In the genomic region with DNA sequence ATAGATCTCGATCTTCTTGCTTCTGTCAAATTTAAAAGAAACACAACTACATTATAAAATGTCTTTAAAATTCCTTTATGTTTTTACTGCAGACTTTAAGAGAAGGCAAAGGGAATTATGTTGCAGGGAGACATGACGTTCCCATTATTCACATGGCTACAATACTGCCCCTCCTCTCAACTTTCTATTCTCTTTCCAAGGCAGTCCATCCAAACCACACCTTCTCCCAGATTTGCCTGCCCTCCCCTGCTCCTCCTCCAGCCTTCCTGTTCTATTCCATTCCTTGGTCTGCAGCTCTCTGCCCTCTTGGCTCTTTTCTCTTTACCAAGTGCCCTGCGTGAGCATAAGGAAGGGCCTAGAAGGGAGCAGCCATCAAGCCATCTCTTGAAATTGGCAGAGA, we compare ENCODE assay signal across 28 cellular contexts.
DNase-seq lines count a peak whose midpoint lies in the region; ATAC-seq and TF ChIP-seq lines count a peak whose summit lies in the region.
"Had no signal": no experiment of that assay in that cellular context is flagged by ENCODE, and none has a peak within 500 bp of the region (broad histone marks: within the 10 kb centered on the region; RNA-seq: fewer than 3 reads in every experiment).

No MANE protein-coding gene starts in this region.

- no peaks in the 10 kb centered on the region for H4K20me1 ChIP-seq in Loucy (ENCODE audit: insufficient read depth, low read length, poor library complexity, severe bottlenecking)
- no peaks in the 10 kb centered on the region for H4K20me1 ChIP-seq in osteoblast (ENCODE audit: insufficient read depth, low read length)

- H3K4me2 ChIP-seq in Loucy (ENCODE audit: low read depth, low read length, poor library complexity, severe bottlenecking) (peak overlapping the region; percentile 54), osteoblast (ENCODE audit: insufficient read depth, low read length) (no peak overlapping the region)

- no peaks in the 10 kb centered on the region for H3K9me2 ChIP-seq in Loucy (replicated peaks; ENCODE audit: low read depth, low read length)

- H3K36me3 Mint-ChIP-seq in T-helper 17 cell (ENCODE audit: low read depth) = peaks cover 2% of the 10 kb centered on the region
- no peaks in the 10 kb centered on the region for H3K36me3 Mint-ChIP-seq in stimulated activated memory B cell treated with anti-CD40 and anti-IgM and Interleukin-4, amounts not matched to agents 10 μg/mL and 1 μg/mL and 100 μg/mL, for 72 hours
- H3K36me3 Mint-ChIP-seq: activated naive CD8-positive, alpha-beta T cell; stimulated activated effector memory CD8-positive, alpha-beta T cell treated with anti-CD3 and anti-CD28 coated beads, Interleukin-12 subunit alpha, Interleukin-12 subunit beta, amount 100 ng/mL, for 72 hours; type B pancreatic cell had no signal

- H3K4me1 ChIP-seq in Loucy (ENCODE audit: insufficient read depth, low read length, poor library complexity, severe bottlenecking) (peaks cover 13% of the 10 kb centered on the region), left lung (peaks cover 3 to 5% of the 10 kb centered on the region in 2 donors), osteoblast (ENCODE audit: insufficient read depth, low read length) (peaks cover 4% of the 10 kb centered on the region)
- H3K4me1 ChIP-seq: breast epithelium, left ventricle myocardium inferior had no signal

- H3K36me3 ChIP-seq in Loucy (ENCODE audit: insufficient read depth, low read length) (no peaks in the 10 kb centered on the region), left lung (no peaks in the 10 kb centered on the region), osteoblast (ENCODE audit: insufficient read depth, low read length) (no peaks in the 10 kb centered on the region)
- H3K36me3 ChIP-seq: breast epithelium, left ventricle myocardium inferior had no signal

- H3K9ac ChIP-seq in Loucy (ENCODE audit: low read depth, low read length, poor library complexity, severe bottlenecking) = no peak overlapping the region

- H3K27ac Mint-ChIP-seq in T-helper 17 cell = peak overlapping the region; percentile 48
- H3K27ac Mint-ChIP-seq in stimulated activated memory B cell treated with anti-CD40 and anti-IgM and Interleukin-4, amounts not matched to agents 10 μg/mL and 1 μg/mL and 100 μg/mL, for 72 hours = peak overlapping the region; percentile 2
- H3K27ac Mint-ChIP-seq: progenitor cell of endocrine pancreas, type B pancreatic cell had no signal

- no peak for ATAC-seq in T-helper 17 cell
- peak; percentile 36 for ATAC-seq in left lung
- no peak for ATAC-seq in stimulated activated memory B cell treated with anti-CD40 and anti-IgM and Interleukin-4, amounts not matched to agents 10 μg/mL and 1 μg/mL and 100 μg/mL, for 72 hours
- no peak for ATAC-seq in HG03469 (IDR thresholded peaks at IDR 0.05; ENCODE audit: unreplicated experiment)
- ATAC-seq: Panc1 had no signal

- peaks cover 7% of the 10 kb centered on the region for H3K27me3 Mint-ChIP-seq in T-helper 17 cell
- no peaks in the 10 kb centered on the region for H3K27me3 Mint-ChIP-seq in stimulated activated memory B cell treated with anti-CD40 and anti-IgM and Interleukin-4, amounts not matched to agents 10 μg/mL and 1 μg/mL and 100 μg/mL, for 72 hours
- H3K27me3 Mint-ChIP-seq: progenitor cell of endocrine pancreas, type B pancreatic cell had no signal

- peaks cover 3% of the 10 kb centered on the region for H3K9me3 Mint-ChIP-seq in stimulated activated memory B cell treated with anti-CD40 and anti-IgM and Interleukin-4, amounts not matched to agents 10 μg/mL and 1 μg/mL and 100 μg/mL, for 72 hours
- H3K9me3 Mint-ChIP-seq: stimulated activated effector memory CD8-positive, alpha-beta T cell treated with anti-CD3 and anti-CD28 coated beads, Interleukin-12 subunit alpha, Interleukin-12 subunit beta, amount 100 ng/mL, for 72 hours; type B pancreatic cell had no signal

- intact Hi-C loops in left lung (cut with DNase I) = no loop called here

- H3K4me3 ChIP-seq in Loucy (ENCODE audit: low read length, poor library complexity, severe bottlenecking) = no peak overlapping the region
- no peak overlapping the region for H3K4me3 ChIP-seq in left lung
- H3K4me3 ChIP-seq in osteoblast (ENCODE audit: insufficient read depth, low read length) = no peak overlapping the region
- H3K4me3 ChIP-seq: breast epithelium, left ventricle myocardium inferior had no signal

- H3K27ac ChIP-seq in left lung (no peak overlapping the region), osteoblast (ENCODE audit: low read depth, low read length) (no peak overlapping the region)
- H3K27ac ChIP-seq: breast epithelium, left ventricle myocardium inferior, VCaP had no signal

- H3K4me1 Mint-ChIP-seq in T-helper 17 cell = peaks cover 16% of the 10 kb centered on the region
- peaks cover 8% of the 10 kb centered on the region for H3K4me1 Mint-ChIP-seq in stimulated activated memory B cell treated with anti-CD40 and anti-IgM and Interleukin-4, amounts not matched to agents 10 μg/mL and 1 μg/mL and 100 μg/mL, for 72 hours

- DNase-seq in T-helper 17 cell = no peak
- DNase-seq in left lung = no peak
- DNase-seq in RPMI8226 = no peak
- no peak for DNase-seq in osteoblast (ENCODE audit: insufficient read length, low spot score, missing footprints)
- DNase-seq: activated CD8-positive, alpha-beta memory T cell treated with anti-CD3 and anti-CD28 coated beads for 24 hours; anterior cingulate cortex; C1 segment of cervical spinal cord; COR-L47; effector memory CD4-positive, alpha-beta T cell; GDM1; glutamatergic neuron; HCEC 1CT; islet precursor cell; left ventricle myocardium inferior; NCI-H2081; NCI-H226; NCI-H526 treated with DMSO at 0.1 percent for 48 hours; SHP77 had no signal

- peaks cover 50% of the 10 kb centered on the region for H3K27me3 ChIP-seq in Loucy (ENCODE audit: insufficient read depth, low read length, poor library complexity, severe bottlenecking)
- H3K27me3 ChIP-seq in left lung = no peaks in the 10 kb centered on the region
- peaks cover 10% of the 10 kb centered on the region for H3K27me3 ChIP-seq in osteoblast (ENCODE audit: insufficient read depth, low read length)
- H3K27me3 ChIP-seq: breast epithelium had no signal

- peak overlapping the region; percentile 37 for H3K4me3 Mint-ChIP-seq in T-helper 17 cell
- no peak overlapping the region for H3K4me3 Mint-ChIP-seq in stimulated activated memory B cell treated with anti-CD40 and anti-IgM and Interleukin-4, amounts not matched to agents 10 μg/mL and 1 μg/mL and 100 μg/mL, for 72 hours
- H3K4me3 Mint-ChIP-seq: stimulated activated effector memory CD8-positive, alpha-beta T cell treated with anti-CD3 and anti-CD28 coated beads, Interleukin-12 subunit alpha, Interleukin-12 subunit beta, amount 100 ng/mL, for 72 hours; type B pancreatic cell had no signal

- H2AFZ ChIP-seq in Loucy (ENCODE audit: low read length) (peak overlapping the region; percentile 30; the same call in 1 of the 2 replicates), osteoblast (ENCODE audit: low read length) (no peak overlapping the region)

- TF ChIP-seq CTCF in Loucy (conservative IDR thresholded peaks at IDR 0.05; ENCODE audit: low read length) (no peak), left lung (IDR thresholded peaks at IDR 0.05) (no peak), osteoblast (IDR thresholded peaks at IDR 0.05; ENCODE audit: extremely low read depth, low read depth, low read length) (no peak)

- no peaks in the 10 kb centered on the region for H3K79me2 ChIP-seq in Loucy (ENCODE audit: insufficient read depth, low read length)
- no peaks in the 10 kb centered on the region for H3K79me2 ChIP-seq in osteoblast (ENCODE audit: insufficient read depth, low read length)

- H3F3A ChIP-seq in Loucy (ENCODE audit: low read depth) = peaks cover 3% of the 10 kb centered on the region; the same call in 1 of the 2 replicates

- H3K9me3 ChIP-seq in Loucy (ENCODE audit: insufficient read depth, low read depth, low read length) (no peaks in the 10 kb centered on the region), T-helper 17 cell (ENCODE audit: control insufficient read depth, low read length, poor library complexity, severe bottlenecking) (no peaks in the 10 kb centered on the region), left lung (no peaks in the 10 kb centered on the region), osteoblast (ENCODE audit: low read depth, low read length) (no peaks in the 10 kb centered on the region)
- H3K9me3 ChIP-seq: breast epithelium, left ventricle myocardium inferior had no signal
